13 cellular contexts compared by ENCODE assay signal in the genomic region with DNA sequence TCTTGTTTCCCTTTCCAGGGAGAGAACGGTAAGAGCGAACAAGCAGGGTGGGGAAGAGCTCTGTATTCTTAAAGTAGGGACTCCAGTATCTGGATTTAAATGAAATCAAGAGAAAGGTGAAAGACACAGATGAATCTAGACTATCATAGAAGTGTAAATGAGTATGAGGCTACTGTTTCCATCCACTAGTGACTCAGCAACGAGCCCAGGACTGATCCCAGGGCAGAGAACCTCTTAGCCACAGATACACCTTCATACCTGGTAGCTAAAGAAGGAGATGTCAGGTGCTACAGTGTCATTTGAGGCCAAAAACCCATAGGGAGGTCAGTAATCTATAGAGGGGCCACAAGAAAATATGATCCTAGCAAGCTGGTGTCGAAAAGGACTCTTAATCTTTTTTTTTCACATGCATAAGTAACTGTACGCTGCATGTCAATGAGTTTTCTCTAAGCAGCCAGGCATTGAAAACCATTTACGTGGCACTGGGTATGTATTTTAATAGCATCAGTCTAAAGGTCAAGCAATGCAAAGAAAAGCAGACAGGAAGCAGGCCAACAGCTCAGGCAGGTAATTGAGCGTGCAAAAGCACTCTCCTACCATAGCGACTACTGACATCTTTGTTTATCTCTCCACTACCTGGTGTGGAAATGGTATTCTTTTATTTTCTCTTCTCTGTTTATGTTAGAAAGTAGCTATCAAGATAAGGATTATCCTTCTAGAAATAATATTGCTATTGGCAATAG.
DNase-seq lines count a peak whose midpoint lies in the region; ATAC-seq, FAIRE-seq and TF ChIP-seq lines count a peak whose summit lies in the region.
"Had no signal": no experiment of that assay in that cellular context is flagged by ENCODE, and none has a peak within 500 bp of the region (broad histone marks: within the 10 kb centered on the region; RNA-seq: fewer than 3 reads in every experiment).

No MANE protein-coding gene starts in this region.

- no peak for FAIRE-seq in RCC 7860 (lab: Jason Lieb, UNC)
- FAIRE-seq: H1 had no signal

- CTCF ChIA-PET in MCF 10A (lab: Yijun Ruan, JAX), result interaction anchor here (0.6 kb wide), 1 partner anchor 176 kb away, joined by 4 read pairs; no protein-coding TSS in a partner anchor

- ATAC-seq in HG02759 (IDR thresholded peaks at IDR 0.05; ENCODE audit: unreplicated experiment), result peak; percentile 78
- ATAC-seq: WTC11 had no signal

- TF ChIP-seq CTCF in MCF 10A (IDR thresholded peaks at IDR 0.05; ENCODE audit: unreplicated experiment), result no peak

- DNase-seq in NCI-H2107 treated with DMSO at 0.1 percent for 48 hours (lab: John Stamatoyannopoulos, UW; ENCODE audit: unreplicated experiment) (peak; percentile 46), NCI-H2107 (lab: John Stamatoyannopoulos, UW) (no peak), NCI-H2081 treated with DMSO at 0.1 percent for 48 hours (lab: John Stamatoyannopoulos, UW) (peak; percentile 41), MCF 10A (ENCODE audit: unreplicated experiment) (no peak), SKM-1 (lab: John Stamatoyannopoulos, UW; ENCODE audit: unreplicated experiment) (no peak), RCC 7860 (ENCODE audit: low spot score) (no peak)
- DNase-seq in activated CD4-positive, alpha-beta T cell treated with anti-CD3 and anti-CD28 coated beads, Interleukin-2, amount 50 U/mL, for 1 hour, result no peak
- DNase-seq: activated gamma-delta T cell, caudate nucleus, GDM1 had no signal

- no peak overlapping the region for H3K4me3 Mint-ChIP-seq in MCF 10A (ENCODE audit: unreplicated experiment)
- H3K4me3 Mint-ChIP-seq: WTC11 had no signal

- BruUV-seq in MCF 10A (replicated peaks; lab: Mats Ljungman, UMichigan), result no TSS peak

- H3K9me3 Mint-ChIP-seq in MCF 10A (ENCODE audit: unreplicated experiment), result no peaks in the 10 kb centered on the region

- no peaks in the 10 kb centered on the region for H3K36me3 Mint-ChIP-seq in MCF 10A (ENCODE audit: insufficient read depth, unreplicated experiment)
- H3K36me3 Mint-ChIP-seq: WTC11 had no signal

- no peak overlapping the region for H3K27ac Mint-ChIP-seq in MCF 10A (ENCODE audit: low read depth, unreplicated experiment)
- H3K27ac Mint-ChIP-seq: WTC11 had no signal

- H3K4me1 Mint-ChIP-seq in MCF 10A (ENCODE audit: insufficient read depth, unreplicated experiment), result no peaks in the 10 kb centered on the region

- H3K27me3 Mint-ChIP-seq in MCF 10A (ENCODE audit: insufficient read depth, unreplicated experiment), result peaks cover 12% of the 10 kb centered on the region

- POLR2A ChIA-PET in MCF 10A (lab: Yijun Ruan, JAX), result no interaction called here

- intact Hi-C loops in MCF 10A (cut with micrococcal nuclease), result no loop called here

Comparison
In these comparisons a context has a peak if more than half of its experiments do, and no peak if none do; other contexts are left out.
1. DNase-seq: peak in NCI-H2107 treated with DMSO at 0.1 percent for 48 hours (single experiment) and NCI-H2081 treated with DMSO at 0.1 percent for 48 hours (single experiment); none in NCI-H2107 (single experiment), MCF 10A (single experiment), SKM-1 (single experiment), RCC 7860 (single experiment) and activated CD4-positive, alpha-beta T cell treated with anti-CD3 and anti-CD28 coated beads, Interleukin-2, amount 50 U/mL, for 1 hour (single experiment).